Comparison of ENCODE assay signal across 30 cellular contexts in the genomic region with DNA sequence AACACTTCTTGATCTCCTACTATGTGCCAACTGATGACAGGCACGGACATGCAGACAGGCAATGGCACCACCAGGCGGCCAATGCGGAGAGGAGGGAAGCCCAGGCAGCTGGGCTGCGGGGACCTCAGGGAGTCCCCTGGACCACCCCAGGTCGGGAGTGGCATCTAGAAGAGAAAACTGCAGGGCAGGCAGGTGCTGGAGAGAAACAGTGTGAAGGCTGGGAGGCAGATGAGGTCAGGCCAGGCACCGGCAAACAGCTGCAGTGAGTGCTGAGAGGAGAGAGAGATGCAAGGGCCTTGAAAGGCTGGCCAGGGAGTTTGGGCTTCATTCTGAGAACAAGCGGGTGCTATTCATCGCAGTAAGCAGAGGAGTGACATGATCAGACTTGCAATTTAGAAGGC. TPM values are rescaled to one million over a fixed set of nuclear protein-coding genes. Genes with fewer than 3 reads are reported as not detected.
DNase-seq lines count a peak whose midpoint lies in the region; ATAC-seq lines count a peak whose summit lies in the region.
"Had no signal": no experiment of that assay in that cellular context is flagged by ENCODE, and none has a peak within 500 bp of the region (broad histone marks: within the 10 kb centered on the region; RNA-seq: fewer than 3 reads in every experiment).

No MANE protein-coding gene starts in this region.

- peak overlapping the region; percentile 66 for H3K27ac ChIP-seq in cingulate gyrus (ENCODE audit: low read depth, low read length)
- H3K27ac ChIP-seq: breast epithelium, esophagus muscularis mucosa had no signal

- no peak overlapping the region for H3K4me3 ChIP-seq in H7 (ENCODE audit: insufficient read depth, low read depth, low read length)
- H3K4me3 ChIP-seq: breast epithelium, esophagus muscularis mucosa, lung had no signal

- DNase-seq in H7: peak; percentile 81
- peak; percentile 51 for DNase-seq in iPS-NIHi7 (ENCODE audit: extremely low spot score)
- peak; percentile 89 for DNase-seq in pons (ENCODE audit: low spot score)
- DNase-seq in activated CD4-positive, alpha-beta T cell treated with anti-CD3 and anti-CD28 coated beads, Interleukin-2, amount 50 U/mL, for 48 hours: no peak
- no peak for DNase-seq in activated gamma-delta T cell (lab: John Stamatoyannopoulos, UW)
- DNase-seq: activated CD4-positive, alpha-beta T cell treated with anti-CD3 and anti-CD28 coated beads for 48 hours; activated CD8-positive, alpha-beta memory T cell treated with anti-CD3 and anti-CD28 coated beads, Interleukin-2, amount 10 ng/mL, durations not matched to agents 7 days and 5 days; activated naive CD4-positive, alpha-beta T cell treated with Interleukin-2 at 50 U/mL for 16 hours; activated T-cell treated with anti-CD3 and anti-CD28 coated beads, Interleukin-2, amount 50 U/mL, for 48 hours; CD8-positive, alpha-beta memory T cell; cortex of kidney; foreskin melanocyte; GOT3; NCI-H1105 treated with DMSO at 0.1 percent for 48 hours; NCI-H2029 treated with DMSO at 0.1 percent for 48 hours; NCI-H226; NCI-H69; SIG-M5; stimulated activated naive CD8-positive, alpha-beta T cell treated with anti-CD3 and anti-CD28 coated beads, Interleukin-15, amount 100 ng/mL, for 72 hours; trophoblast cell had no signal

- H3K36me3 ChIP-seq in H7 (replicated peaks; ENCODE audit: control insufficient read depth, insufficient read depth, low read length): no peaks in the 10 kb centered on the region
- H3K36me3 ChIP-seq: breast epithelium, esophagus muscularis mucosa had no signal

- H3K27me3 ChIP-seq in H7 (ENCODE audit: control insufficient read depth, insufficient read depth, low read length): no peaks in the 10 kb centered on the region

- ATAC-seq in HG02763 (IDR thresholded peaks at IDR 0.05; ENCODE audit: unreplicated experiment) (no peak), HG03039 (IDR thresholded peaks at IDR 0.05; ENCODE audit: unreplicated experiment) (no peak)
- ATAC-seq: activated CD8-positive, alpha-beta memory T cell treated with anti-CD3 and anti-CD28 coated beads, Interleukin-2, amount 10 ng/mL, durations not matched to agents 7 days and 5 days; stimulated activated naive CD8-positive, alpha-beta T cell treated with anti-CD3 and anti-CD28 coated beads, Interleukin-15, amount 100 ng/mL, for 72 hours had no signal

RNA-seq across cellular contexts. Expression of a gene that starts 29.1 kb away (rescaled TPM):
- 0.62 and 1.7 TPM in 2 replicates for total RNA-seq in H7 (2014; rRNA removed; shearing (Covaris generic))
- total RNA-seq: A673; activated CD8-positive, alpha-beta memory T cell treated with anti-CD3 and anti-CD28 coated beads, Interleukin-2, amount 10 ng/mL, durations not matched to agents 7 days and 5 days; B cell; CD8-positive, alpha-beta memory T cell; HT-29; MCF 10A had no signal

Comparison
In these comparisons a context has a peak if more than half of its experiments do, and no peak if none do; other contexts are left out.
1. DNase-seq: peak in H7 (single experiment), iPS-NIHi7 (single experiment) and pons (single experiment); none in activated CD4-positive, alpha-beta T cell treated with anti-CD3 and anti-CD28 coated beads, Interleukin-2, amount 50 U/mL, for 48 hours (0 of 2) and activated gamma-delta T cell (single experiment).